19 cellular contexts compared by ENCODE assay signal in the genomic region with DNA sequence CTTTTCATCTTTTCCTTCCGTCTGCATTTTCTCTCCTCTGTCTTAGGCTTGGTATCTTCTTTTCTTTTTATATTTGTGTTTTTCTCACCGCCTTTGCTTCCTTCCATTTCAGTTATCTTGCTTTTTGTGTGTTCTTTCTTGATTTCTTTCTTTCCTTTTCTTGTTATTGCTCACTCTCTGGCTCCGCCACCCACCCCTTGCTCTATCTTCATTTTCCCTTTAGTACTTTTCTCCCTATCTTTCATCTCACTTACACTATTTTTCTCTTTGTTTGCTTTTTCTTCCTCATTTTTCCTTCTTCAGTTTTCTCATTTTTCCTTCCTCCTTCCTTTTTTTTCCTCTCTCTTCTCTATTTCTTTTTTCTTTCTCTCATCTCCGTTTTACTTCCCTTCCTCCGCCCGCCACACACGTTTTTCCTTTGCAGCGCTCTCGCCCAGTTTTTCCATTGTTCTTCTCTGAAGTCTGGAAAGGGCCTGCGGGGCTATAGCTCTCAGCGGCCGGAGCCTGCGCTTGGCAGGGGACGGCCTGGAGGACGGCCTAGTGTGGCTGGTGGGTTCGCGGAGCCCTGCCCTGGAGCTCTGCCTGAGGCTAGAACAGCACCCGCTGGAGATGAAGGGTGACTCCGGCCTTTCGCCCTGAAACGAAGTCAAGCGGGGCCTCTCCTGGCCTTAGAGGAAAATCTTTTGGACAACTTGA. TPM values are rescaled to one million over a fixed set of nuclear protein-coding genes. Genes with fewer than 3 reads are reported as not detected.
DNase-seq lines count a peak whose midpoint lies in the region; ATAC-seq and TF ChIP-seq lines count a peak whose summit lies in the region.
"Had no signal": no experiment of that assay in that cellular context is flagged by ENCODE, and none has a peak within 500 bp of the region (broad histone marks: within the 10 kb centered on the region; RNA-seq: fewer than 3 reads in every experiment).

No MANE protein-coding gene starts in this region.

- no peaks in the 10 kb centered on the region for H3K36me3 Mint-ChIP-seq in activated CD4-positive, alpha-beta T cell treated with anti-CD3 and anti-CD28 coated beads for 36 hours (ENCODE audit: low read depth)
- H3K36me3 Mint-ChIP-seq in brain (no peaks in the 10 kb centered on the region), nephron progenitor cell (ENCODE audit: low read depth) (no peaks in the 10 kb centered on the region)
- H3K36me3 Mint-ChIP-seq: CD4-positive, CD25-positive, alpha-beta regulatory T cell had no signal

- peaks cover 18% of the 10 kb centered on the region for H3K4me1 Mint-ChIP-seq in activated CD4-positive, alpha-beta T cell treated with anti-CD3 and anti-CD28 coated beads for 36 hours
- H3K4me1 Mint-ChIP-seq in brain, result peaks cover 15% of the 10 kb centered on the region
- peaks cover 41% of the 10 kb centered on the region for H3K4me1 Mint-ChIP-seq in nephron progenitor cell

- H3K4me3 ChIP-seq in LNCaP clone FGC (ENCODE audit: low read depth, low read length), result peak overlapping the region; percentile 56
- H3K4me3 ChIP-seq: gastroesophageal sphincter, lung, upper lobe of left lung had no signal

- no peak for ATAC-seq in activated CD4-positive, alpha-beta T cell treated with anti-CD3 and anti-CD28 coated beads for 36 hours
- ATAC-seq: gastroesophageal sphincter had no signal

- no peak for DNase-seq in activated CD4-positive, alpha-beta T cell treated with anti-CD3 and anti-CD28 coated beads for 36 hours
- DNase-seq in activated CD4-positive, alpha-beta T cell treated with anti-CD3 and anti-CD28 coated beads, Interleukin-2, amount 50 U/mL, for 4 hours, result no peak
- DNase-seq in LNCaP clone FGC (ENCODE audit: low read depth) (no peak), nephron progenitor cell (no peak), NCI-H1694 (lab: John Stamatoyannopoulos, UW) (no peak), NCI-H2107 treated with DMSO at 0.1 percent for 48 hours (lab: John Stamatoyannopoulos, UW; ENCODE audit: unreplicated experiment) (no peak), NCI-H446 treated with DMSO at 0.1 percent for 48 hours (lab: John Stamatoyannopoulos, UW) (no peak)
- DNase-seq: CD4-positive, CD25-positive, alpha-beta regulatory T cell; NCI-H2107; NCI-H774; stimulated activated CD4-positive, alpha-beta T cell treated with anti-CD3 and anti-CD28 coated beads, Interleukin-4, amount 100 ng/mL, for 24 hours; SW 1271 had no signal

- no peaks in the 10 kb centered on the region for H3K9me3 Mint-ChIP-seq in activated CD4-positive, alpha-beta T cell treated with anti-CD3 and anti-CD28 coated beads for 36 hours (ENCODE audit: low read depth)
- H3K9me3 Mint-ChIP-seq in brain (peaks cover 0 to 3% (median 0%) of the 10 kb centered on the region in 5 experiments), nephron progenitor cell (peaks cover 4% of the 10 kb centered on the region)

- intact Hi-C loops in activated CD4-positive, alpha-beta T cell treated with anti-CD3 and anti-CD28 coated beads for 36 hours (cut with DNase I, micrococcal nuclease), result no loop called here

- no peak for TF ChIP-seq CTCF in LNCaP clone FGC (IDR thresholded peaks at IDR 0.05; ENCODE audit: control insufficient read depth, extremely low read depth, insufficient read depth)
- TF ChIP-seq CTCF in brain (conservative IDR thresholded peaks at IDR 0.05), result no peak
- TF ChIP-seq CTCF in nephron progenitor cell (IDR thresholded peaks at IDR 0.05), result no peak

- peak overlapping the region; percentile 49 for H3K4me3 Mint-ChIP-seq in activated CD4-positive, alpha-beta T cell treated with anti-CD3 and anti-CD28 coated beads for 36 hours
- peak overlapping the region in 3 of 5 experiments; percentile 2 to 9 (median 5) for H3K4me3 Mint-ChIP-seq in brain
- H3K4me3 Mint-ChIP-seq in nephron progenitor cell, result peak overlapping the region; percentile 19

- peaks cover 85% of the 10 kb centered on the region for H3K27me3 Mint-ChIP-seq in activated CD4-positive, alpha-beta T cell treated with anti-CD3 and anti-CD28 coated beads for 36 hours
- H3K27me3 Mint-ChIP-seq in brain (peaks cover 100% of the 10 kb centered on the region), nephron progenitor cell (ENCODE audit: low read depth, poor library complexity) (peaks cover 100% of the 10 kb centered on the region)

- CTCF ChIA-PET in activated CD4-positive, alpha-beta T cell treated with anti-CD3 and anti-CD28 coated beads for 36 hours (lab: Charles Lee), result interaction anchor here (0.6 to 2.6 kb wide), 8 partner anchors 10 to 551 kb away, joined by 3 to 19 read pairs (median 4); a partner anchor contains a TSS

- POLR2A ChIA-PET in activated CD4-positive, alpha-beta T cell treated with anti-CD3 and anti-CD28 coated beads for 36 hours (lab: Charles Lee), result interaction anchor here (0.6 kb wide), 1 partner anchor 15 kb away, joined by 3 read pairs; no protein-coding TSS in a partner anchor

- H3K27ac Mint-ChIP-seq in activated CD4-positive, alpha-beta T cell treated with anti-CD3 and anti-CD28 coated beads for 36 hours, result no peak overlapping the region
- no peak overlapping the region for H3K27ac Mint-ChIP-seq in brain
- H3K27ac Mint-ChIP-seq in nephron progenitor cell, result no peak overlapping the region
- H3K27ac Mint-ChIP-seq: CD4-positive, CD25-positive, alpha-beta regulatory T cell had no signal

RNA-seq across cellular contexts. Expression of a gene that starts 5.2 kb away (rescaled TPM):
- total RNA-seq in activated CD4-positive, alpha-beta T cell treated with anti-CD3 and anti-CD28 coated beads for 36 hours, result not detected
- not detected for polyA plus RNA-seq in brain (ENCODE audit: insufficient read depth, low read depth, low replicate concordance)
- total RNA-seq: aorta; CD4-positive, CD25-positive, alpha-beta regulatory T cell; endothelial cell of umbilical vein; gastroesophageal sphincter; lung; osteoblast; upper lobe of left lung had no signal
- polyA plus RNA-seq: CD4-positive, CD25-positive, alpha-beta regulatory T cell; endothelial cell of umbilical vein; lung had no signal

RNA-seq across cellular contexts. Expression of a gene that starts 10.8 kb away (rescaled TPM):
- not detected for total RNA-seq in activated CD4-positive, alpha-beta T cell treated with anti-CD3 and anti-CD28 coated beads for 36 hours
- not detected for polyA plus RNA-seq in brain (ENCODE audit: insufficient read depth, low read depth, low replicate concordance)
- total RNA-seq: aorta; CD4-positive, CD25-positive, alpha-beta regulatory T cell; endothelial cell of umbilical vein; gastroesophageal sphincter; lung; osteoblast; upper lobe of left lung had no signal
- polyA plus RNA-seq: aorta; CD4-positive, CD25-positive, alpha-beta regulatory T cell; endothelial cell of umbilical vein; lung had no signal

RNA-seq across cellular contexts. Expression of a gene that starts 11.5 kb away (rescaled TPM):
- not detected for total RNA-seq in activated CD4-positive, alpha-beta T cell treated with anti-CD3 and anti-CD28 coated beads for 36 hours
- not detected for polyA plus RNA-seq in brain (ENCODE audit: insufficient read depth, low read depth, low replicate concordance)
- total RNA-seq: aorta; CD4-positive, CD25-positive, alpha-beta regulatory T cell; endothelial cell of umbilical vein; gastroesophageal sphincter; lung; osteoblast; upper lobe of left lung had no signal
- polyA plus RNA-seq: CD4-positive, CD25-positive, alpha-beta regulatory T cell; endothelial cell of umbilical vein; lung had no signal
